In genomic region chr19:50315773-50316448, GRCh38 we compare ENCODE assay signal across 8 cellular contexts. TPM values are rescaled to one million over a fixed set of nuclear protein-coding genes. Genes with fewer than 3 reads are reported as not detected.
DNase-seq lines count a peak whose midpoint lies in the region; ATAC-seq and TF ChIP-seq lines count a peak whose summit lies in the region.
"Had no signal": no experiment of that assay in that cellular context is flagged by ENCODE, and none has a peak within 500 bp of the region (broad histone marks: within the 10 kb centered on the region; RNA-seq: fewer than 3 reads in every experiment).

No MANE protein-coding gene starts in this region.

- peaks cover 1% of the 10 kb centered on the region for H3K36me3 Mint-ChIP-seq in activated T-cell treated with anti-CD3 and anti-CD28 coated beads, Interleukin-2, amount 50 U/mL, for 4 hours (ENCODE audit: insufficient read depth)
- H3K36me3 Mint-ChIP-seq in nephron progenitor cell (ENCODE audit: low read depth): no peaks in the 10 kb centered on the region

- H3K4me3 Mint-ChIP-seq in activated T-cell treated with anti-CD3 and anti-CD28 coated beads, Interleukin-2, amount 50 U/mL, for 4 hours: peak overlapping the region; percentile 52
- H3K4me3 Mint-ChIP-seq in nephron progenitor cell: peak overlapping the region; percentile 86

- no peaks in the 10 kb centered on the region for H3K9me3 Mint-ChIP-seq in activated T-cell treated with anti-CD3 and anti-CD28 coated beads, Interleukin-2, amount 50 U/mL, for 4 hours
- peaks cover 4% of the 10 kb centered on the region for H3K9me3 Mint-ChIP-seq in nephron progenitor cell

- ATAC-seq in activated T-cell treated with anti-CD3 and anti-CD28 coated beads, Interleukin-2, amount 50 U/mL, for 4 hours: peak; percentile 64 to 74
- no peak for ATAC-seq in HG02759 (IDR thresholded peaks at IDR 0.05; ENCODE audit: unreplicated experiment)

- peaks cover 66% of the 10 kb centered on the region for H3K27me3 Mint-ChIP-seq in activated T-cell treated with anti-CD3 and anti-CD28 coated beads, Interleukin-2, amount 50 U/mL, for 4 hours (ENCODE audit: low read depth)
- H3K27me3 Mint-ChIP-seq in nephron progenitor cell (ENCODE audit: low read depth, poor library complexity): peaks cover 60% of the 10 kb centered on the region

- peaks cover 9% of the 10 kb centered on the region for H3K4me1 Mint-ChIP-seq in activated T-cell treated with anti-CD3 and anti-CD28 coated beads, Interleukin-2, amount 50 U/mL, for 4 hours (ENCODE audit: low read depth)
- peaks cover 38% of the 10 kb centered on the region for H3K4me1 Mint-ChIP-seq in nephron progenitor cell

- H3K27ac Mint-ChIP-seq in nephron progenitor cell: no peak overlapping the region

- TF ChIP-seq CTCF in GM12864 (IDR thresholded peaks at IDR 0.05; ENCODE audit: low read depth, low read length, missing control alignments): peak; percentile 25
- TF ChIP-seq CTCF in nephron progenitor cell (IDR thresholded peaks at IDR 0.05): no peak

- no peak for DNase-seq in GM12864 (ENCODE audit: low read depth)
- DNase-seq in MV-4-11 (lab: John Stamatoyannopoulos, UW): peak; percentile 29
- no peak for DNase-seq in activated T-cell treated with anti-CD3 and anti-CD28 coated beads, Interleukin-2, amount 50 U/mL, for 4 hours
- DNase-seq in nephron progenitor cell: peak; percentile 46
- DNase-seq in activated gamma-delta T cell treated with Interleukin-2 at 50 U/mL for 16 hours: no peak
- DNase-seq in COR-L47 (lab: John Stamatoyannopoulos, UW): no peak

- no peak overlapping the region for H3K4me3 ChIP-seq in GM12864 (ENCODE audit: low read depth, low read length)

RNA-seq across cellular contexts. Expression of gene KCNC3, which starts 13.3 kb away (rescaled TPM):
- 1 to 10 TPM; 4.1 to 5.6 (median 4.6) TPM for total RNA-seq in activated T-cell treated with anti-CD3 and anti-CD28 coated beads, Interleukin-2, amount 50 U/mL, for 4 hours
- total RNA-seq: LHCN-M2 had no signal

RNA-seq across cellular contexts. Expression of gene NAPSA, which starts 49.5 kb away (rescaled TPM):
- total RNA-seq in activated T-cell treated with anti-CD3 and anti-CD28 coated beads, Interleukin-2, amount 50 U/mL, for 4 hours: 10 to 100 TPM in 2 of 3 donors, 1 to 10 TPM in 1; 9.1 to 21.1 (median 10.4) TPM

Comparison
In these comparisons a context has a peak if more than half of its experiments do, and no peak if none do; other contexts are left out.
1. DNase-seq: peak in MV-4-11 (single experiment) and nephron progenitor cell (single experiment); none in GM12864 (single experiment), activated T-cell treated with anti-CD3 and anti-CD28 coated beads, Interleukin-2, amount 50 U/mL, for 4 hours (single experiment), activated gamma-delta T cell treated with Interleukin-2 at 50 U/mL for 16 hours (single experiment) and COR-L47 (single experiment).